ENCODE assay signal across 24 cellular contexts in genomic region chr13:39321578-39321977, GRCh38.
DNase-seq lines count a peak whose midpoint lies in the region; ATAC-seq and TF ChIP-seq lines count a peak whose summit lies in the region.
"Had no signal": no experiment of that assay in that cellular context is flagged by ENCODE, and none has a peak within 500 bp of the region (broad histone marks: within the 10 kb centered on the region; RNA-seq: fewer than 3 reads in every experiment).

No MANE protein-coding gene starts in this region.

- in situ Hi-C loops in transverse colon (cut with MboI; ENCODE audit: low pct_ligation_motif_present in 1 of 4, low pct_unique_long_range_greater_than_20kb in 1 of 4, low sequenced_read_pairs in 3 of 4): no loop called here

- H3K27ac ChIP-seq in heart left ventricle: peak overlapping the region in 4 of 12 donors; percentile 3 to 35 (median 14)
- H3K27ac ChIP-seq in transverse colon: no peak overlapping the region
- H3K27ac ChIP-seq: hepatocyte, Peyer's patch, testis, WERI-Rb-1 had no signal

- intact Hi-C loops in heart left ventricle (cut with DNase I): no loop called here
- intact Hi-C loops in transverse colon (cut with DNase I; ENCODE audit: low total_unique reads): no loop called here

- H3K36me3 Mint-ChIP-seq in stimulated activated naive B cell treated with anti-CD40 and anti-IgM and Interleukin-4, amounts not matched to agents 10 μg/mL and 1 μg/mL and 100 μg/mL, for 72 hours: no peaks in the 10 kb centered on the region

- H3K4me3 ChIP-seq in cardiac fibroblast (replicated peaks in 1 of 2; ENCODE audit: low read depth in 2 of 2, low read length in 2 of 2) (no peak overlapping the region), heart left ventricle (no peak overlapping the region), transverse colon (no peak overlapping the region)
- H3K4me3 ChIP-seq: hepatocyte, Peyer's patch, testis had no signal

- no peaks in the 10 kb centered on the region for H3K36me3 ChIP-seq in heart left ventricle
- no peaks in the 10 kb centered on the region for H3K36me3 ChIP-seq in transverse colon
- H3K36me3 ChIP-seq: Peyer's patch, WERI-Rb-1 had no signal

- ATAC-seq in heart left ventricle: peak; percentile 28 to 76 (median 54)
- ATAC-seq in omental fat pad (ENCODE audit: low FRiP score): peak; percentile 50
- no peak for ATAC-seq in stimulated activated naive B cell treated with anti-CD40 and anti-IgM and Interleukin-4, amounts not matched to agents 10 μg/mL and 1 μg/mL and 100 μg/mL, for 72 hours (replicated peaks)

- H3K27me3 Mint-ChIP-seq in stimulated activated naive B cell treated with anti-CD40 and anti-IgM and Interleukin-4, amounts not matched to agents 10 μg/mL and 1 μg/mL and 100 μg/mL, for 72 hours: peaks cover 8 to 16% of the 10 kb centered on the region in 2 donors

- no peak for TF ChIP-seq EP300 in transverse colon (IDR thresholded peaks at IDR 0.05; ENCODE audit: low read depth)

- TF ChIP-seq CTCF in cardiac fibroblast (IDR thresholded peaks at IDR 0.05; ENCODE audit: low read depth, low read length): no peak
- TF ChIP-seq CTCF in heart left ventricle (IDR thresholded peaks at IDR 0.05): no peak
- TF ChIP-seq CTCF in omental fat pad (IDR thresholded peaks at IDR 0.05): no peak
- no peak for TF ChIP-seq CTCF in transverse colon (IDR thresholded peaks at IDR 0.05)

- H3K9me3 ChIP-seq in heart left ventricle (no peaks in the 10 kb centered on the region), transverse colon (no peaks in the 10 kb centered on the region)
- H3K9me3 ChIP-seq: Peyer's patch, testis had no signal

- H3K9me3 Mint-ChIP-seq in stimulated activated naive B cell treated with anti-CD40 and anti-IgM and Interleukin-4, amounts not matched to agents 10 μg/mL and 1 μg/mL and 100 μg/mL, for 72 hours: no peaks in the 10 kb centered on the region
- H3K9me3 Mint-ChIP-seq: CD4-positive, alpha-beta T cell had no signal

- H3K27me3 ChIP-seq in heart left ventricle (no peaks in the 10 kb centered on the region), transverse colon (no peaks in the 10 kb centered on the region)
- H3K27me3 ChIP-seq: Peyer's patch, testis had no signal

- H3K4me1 ChIP-seq in heart left ventricle (peaks cover 3 to 67% (median 27%) of the 10 kb centered on the region in 12 donors), transverse colon (peaks cover 0 to under 1% (median 0%) of the 10 kb centered on the region in 4 donors)
- H3K4me1 ChIP-seq: Peyer's patch, testis had no signal

- H3K4me1 Mint-ChIP-seq in stimulated activated naive B cell treated with anti-CD40 and anti-IgM and Interleukin-4, amounts not matched to agents 10 μg/mL and 1 μg/mL and 100 μg/mL, for 72 hours: no peaks in the 10 kb centered on the region

- H3K27ac Mint-ChIP-seq in stimulated activated naive B cell treated with anti-CD40 and anti-IgM and Interleukin-4, amounts not matched to agents 10 μg/mL and 1 μg/mL and 100 μg/mL, for 72 hours: no peak overlapping the region
- H3K27ac Mint-ChIP-seq: CD4-positive, alpha-beta T cell had no signal

- H3K4me3 Mint-ChIP-seq in stimulated activated naive B cell treated with anti-CD40 and anti-IgM and Interleukin-4, amounts not matched to agents 10 μg/mL and 1 μg/mL and 100 μg/mL, for 72 hours: no peak overlapping the region
- H3K4me3 Mint-ChIP-seq: CD4-positive, alpha-beta T cell had no signal

- TF ChIP-seq POLR2A in heart left ventricle (IDR thresholded peaks at IDR 0.05) (no peak), transverse colon (IDR thresholded peaks at IDR 0.05) (no peak)

- DNase-seq in AG20443 (ENCODE audit: low spot score) (peak; percentile 42), cardiac fibroblast (ENCODE audit: low read depth in 2 of 2) (peak; percentile 57 to 82), heart left ventricle (peak in 2 of 5 donors; percentile 33 to 44), omental fat pad (ENCODE audit: low spot score) (no peak), amniotic stem cell (lab: John Stamatoyannopoulos, UW) (no peak), NCI-H1417 (lab: John Stamatoyannopoulos, UW) (no peak), transverse colon (no peak)
- DNase-seq in stimulated activated naive B cell treated with anti-CD40 and anti-IgM and Interleukin-4, amounts not matched to agents 10 μg/mL and 1 μg/mL and 100 μg/mL, for 72 hours: no peak
- DNase-seq: ACHN; activated CD4-positive, alpha-beta T cell treated with anti-CD3 and anti-CD28 coated beads, Interleukin-2, amount 50 U/mL, for 48 hours; activated gamma-delta T cell; anterior cingulate cortex; CD4-positive, alpha-beta T cell; mammary epithelial cell; NCI-H1436 treated with DMSO at 0.1 percent for 48 hours; NCI-H2227 treated with DMSO at 0.1 percent for 48 hours; occipital lobe; Peyer's patch; retina; stimulated activated CD4-positive, alpha-beta T cell treated with anti-CD3 and anti-CD28 coated beads, Interleukin-15, amount 100 ng/mL, for 24 hours; T-helper 2 cell; testis; WERI-Rb-1 had no signal

- WGBS in heart left ventricle, 4 donors: 63 to 77% (median 71%) methylated on average over 1 of the region's 1 CpG
- 74 to 83% methylated on average over 1 of the region's 1 CpG for WGBS in transverse colon (ENCODE audit: low coverage in 1 of 2), 2 donors

Comparison
In these comparisons a context has a peak if more than half of its experiments do, and no peak if none do; other contexts are left out.
1. DNase-seq: peak in AG20443 (single experiment) and cardiac fibroblast (2 of 2); none in omental fat pad (single experiment), amniotic stem cell (single experiment), NCI-H1417 (0 of 3), stimulated activated naive B cell treated with anti-CD40 and anti-IgM and Interleukin-4, amounts not matched to agents 10 μg/mL and 1 μg/mL and 100 μg/mL, for 72 hours (single experiment) and transverse colon (single experiment).
2. ATAC-seq: peak in heart left ventricle (4 of 4) and omental fat pad (single experiment); none in stimulated activated naive B cell treated with anti-CD40 and anti-IgM and Interleukin-4, amounts not matched to agents 10 μg/mL and 1 μg/mL and 100 μg/mL, for 72 hours (0 of 2).